ENCODE assay signal across 8 cellular contexts in the genomic region with DNA sequence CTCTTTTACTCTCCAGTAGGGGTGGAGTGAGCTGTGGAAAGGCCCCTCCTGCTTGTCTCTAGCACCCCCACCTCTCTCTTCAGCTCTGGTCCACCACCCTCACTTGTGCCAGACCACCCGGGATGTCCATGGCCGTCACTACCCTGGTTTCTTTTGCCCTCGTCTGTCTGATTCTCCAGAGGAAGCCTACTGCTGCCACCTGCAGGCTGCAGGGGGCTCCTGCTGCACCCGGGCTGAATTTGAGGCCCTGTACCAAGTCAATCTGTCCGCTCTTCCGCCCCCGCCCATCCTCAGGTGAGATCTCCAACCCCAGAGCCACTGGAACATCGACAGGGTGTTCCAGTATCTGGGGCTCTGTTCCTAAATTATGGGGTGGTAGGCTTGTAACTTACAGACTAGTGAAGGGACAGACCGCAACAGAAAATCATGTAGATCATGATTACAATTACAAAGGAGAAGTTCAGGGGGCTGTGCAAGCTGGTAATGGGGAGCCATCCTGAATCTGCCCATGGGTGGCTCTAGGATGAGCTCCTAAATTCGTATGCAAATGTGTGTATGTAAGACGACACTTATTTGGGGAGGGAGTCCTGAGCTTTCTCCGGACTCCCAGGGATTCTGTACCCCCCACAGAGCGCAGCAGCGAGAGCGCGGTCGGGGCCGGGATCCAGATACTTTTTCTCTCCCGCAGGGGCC. TPM values are rescaled to one million over a fixed set of nuclear protein-coding genes. Genes with fewer than 3 reads are reported as not detected.
A peak's percentile ranks its signal among the peaks of the same experiment; 100 is the strongest.
DNase-seq lines count a peak whose midpoint lies in the region; ATAC-seq and TF ChIP-seq lines count a peak whose summit lies in the region.

No MANE protein-coding gene starts in this region.

- no peaks in the 10 kb centered on the region for H4K20me1 ChIP-seq in PC-3 (ENCODE audit: low read length)

- H3K9me3 ChIP-seq in CD4-positive, alpha-beta T cell (ENCODE audit: control insufficient read depth, low read length): no peaks in the 10 kb centered on the region
- H3K9me3 ChIP-seq in PC-3 (ENCODE audit: low read length): no peaks in the 10 kb centered on the region
- H3K9me3 ChIP-seq in esophagus (ENCODE audit: control insufficient read depth in 2 of 2, insufficient read depth in 1 of 2, low read depth in 1 of 2, low read length in 1 of 2): no peaks in the 10 kb centered on the region
- no peaks in the 10 kb centered on the region for H3K9me3 ChIP-seq in muscle layer of colon (ENCODE audit: low read length)

- peak overlapping the region; percentile 89 for H3K4me3 Mint-ChIP-seq in CD4-positive, alpha-beta T cell

- no peaks in the 10 kb centered on the region for H3K9me3 Mint-ChIP-seq in CD4-positive, alpha-beta T cell

- 1% methylated on average over 19 of the region's 19 CpGs for WGBS in esophagus, 2 donors

- H3K4me1 Mint-ChIP-seq in CD4-positive, alpha-beta T cell (ENCODE audit: low read depth): peaks cover 47% of the 10 kb centered on the region

- peaks cover 31% of the 10 kb centered on the region for H3K36me3 Mint-ChIP-seq in CD4-positive, alpha-beta T cell (ENCODE audit: low read depth)

- H3K27me3 ChIP-seq in CD4-positive, alpha-beta T cell (ENCODE audit: control insufficient read depth, insufficient read depth, low read length): no peaks in the 10 kb centered on the region
- H3K27me3 ChIP-seq in PC-3 (ENCODE audit: low read length) (no peaks in the 10 kb centered on the region), esophagus (ENCODE audit: control insufficient read depth in 1 of 2, insufficient read depth in 2 of 2, low read length in 2 of 2) (no peaks in the 10 kb centered on the region), muscle layer of colon (ENCODE audit: control insufficient read depth in 1 of 2, insufficient read depth in 2 of 2, low read length in 2 of 2) (no peaks in the 10 kb centered on the region)

- H3K4me3 ChIP-seq in PC-3 (ENCODE audit: low read length) (peak overlapping the region; percentile 87), esophagus (ENCODE audit: low read depth in 1 of 2, low read length in 2 of 2) (peak overlapping the region; percentile 58 to 71), muscle layer of colon (ENCODE audit: low read depth in 1 of 2, low read length in 2 of 2) (peak overlapping the region; percentile 45 to 65)

- H3K36me3 ChIP-seq in PC-3 (ENCODE audit: low read depth, low read length): 0 out of 2 replicates have a peak, but pooled peaks cover 4% of the 10 kb centered on the region
- H3K36me3 ChIP-seq in esophagus (ENCODE audit: control insufficient read depth in 2 of 2, insufficient read depth in 2 of 2, low read length in 1 of 2): peaks cover 0 to 3% of the 10 kb centered on the region in 2 donors
- peaks cover 9% of the 10 kb centered on the region for H3K36me3 ChIP-seq in muscle layer of colon (ENCODE audit: insufficient read depth, low read length)

- peak overlapping the region; percentile 94 for H3K27ac Mint-ChIP-seq in CD4-positive, alpha-beta T cell

- POLR2A ChIA-PET in CD4-positive, alpha-beta T cell (lab: Charles Lee): interaction anchor here (0.7 to 8.1 kb wide), 15 partner anchors 9 to 1946 kb away, joined by 3 to 232 read pairs (median 4); partner anchors contain the start of genes BLM, CIB1, GDPGP1 and MAN2A2
- POLR2A ChIA-PET in PC-3 (lab: Charles Lee; ENCODE audit: unreplicated experiment): interaction anchor here (0.6 to 1.0 kb wide), 2 partner anchors 32 to 64 kb away, joined by 3 read pairs; no protein-coding TSS in a partner anchor

- H3K27me3 Mint-ChIP-seq in CD4-positive, alpha-beta T cell: no peaks in the 10 kb centered on the region

- peak; percentile 33 for ATAC-seq in CD4-positive, alpha-beta T cell (ENCODE audit: poor library complexity)
- peak; percentile 27 for ATAC-seq in GM21526 (IDR thresholded peaks at IDR 0.05; ENCODE audit: low FRiP score, unreplicated experiment)
- ATAC-seq in PC-3: peak; percentile 37

- H3K9me2 ChIP-seq in PC-3 (replicated peaks; ENCODE audit: low read length): no peaks in the 10 kb centered on the region

- peak; percentile 92 for TF ChIP-seq CTCF in CD4-positive, alpha-beta T cell (IDR thresholded peaks at IDR 0.05)
- TF ChIP-seq CTCF in PC-3 (conservative IDR thresholded peaks at IDR 0.05; ENCODE audit: low read depth, low read length): peak; percentile 85

- intact Hi-C loops in CD4-positive, alpha-beta T cell (cut with DNase I, micrococcal nuclease): loop anchor here (1.0 to 10.0 kb wide), 7 partner anchors 32 to 1040 kb away; partner anchors contain the start of genes AP3S2 (in 2 of the 2), BLM (in 1 of the 2), PRC1 (in 1 of the 2) and SLCO3A1 (in 1 of the 2)
- intact Hi-C loops in PC-3 (cut with micrococcal nuclease): loop anchor here (5.0 to 10.0 kb wide), 2 partner anchors 58 to 100 kb away; partner anchors contain the start of gene PRC1

- BruUV-seq in PC-3 (replicated peaks; lab: Mats Ljungman, UMichigan): no TSS peak

- CTCF ChIA-PET in CD4-positive, alpha-beta T cell (lab: Charles Lee): interaction anchor here (0.6 to 5.1 kb wide), 10 partner anchors 9 to 665 kb away, joined by 3 to 88 read pairs (median 4); partner anchors contain the start of genes MAN2A2, PRC1 and RCCD1
- CTCF ChIA-PET in PC-3 (lab: Charles Lee): interaction anchor here (0.7 to 2.1 kb wide), 3 partner anchors 15 to 286 kb away, joined by 3 to 9 read pairs (median 7); no protein-coding TSS in a partner anchor

- no peaks in the 10 kb centered on the region for H3F3A ChIP-seq in PC-3 (ENCODE audit: low read length, unreplicated experiment)

- H3K79me2 ChIP-seq in PC-3 (ENCODE audit: low read length): peaks cover 23% of the 10 kb centered on the region

- peak; percentile 69 to 85 (median 81) for DNase-seq in CD4-positive, alpha-beta T cell
- DNase-seq in KBM-7: peak; percentile 89
- peak; percentile 88 for DNase-seq in PC-3
- DNase-seq in activated T-cell treated with anti-CD3 and anti-CD28 coated beads, Interleukin-2, amount 50 U/mL, for 1 hour: peak; percentile 85
- peak; percentile 91 for DNase-seq in stimulated activated CD8-positive, alpha-beta memory T cell treated with anti-CD3 and anti-CD28 coated beads, Interleukin-4, amount 100 ng/mL, for 48 hours

- H3K27ac ChIP-seq in CD4-positive, alpha-beta T cell (ENCODE audit: low read depth, low read length): peak overlapping the region; percentile 68
- H3K27ac ChIP-seq in PC-3 (ENCODE audit: low read length) (no peak overlapping the region), esophagus (ENCODE audit: low read depth in 2 of 2, low read length in 1 of 2) (peak overlapping the region; percentile 84 to 94), muscle layer of colon (ENCODE audit: low read depth, low read length) (peak overlapping the region; percentile 75)

- peak overlapping the region; percentile 83 for H2AFZ ChIP-seq in PC-3 (ENCODE audit: low read length)

- H3K9ac ChIP-seq in PC-3 (ENCODE audit: low read length) (0 out of 2 replicates have a peak overlapping the region, but pooled peaks have one; percentile 6), muscle layer of colon (ENCODE audit: low read length) (no peak overlapping the region)

- H3K4me1 ChIP-seq in PC-3 (ENCODE audit: insufficient read depth, low read length) (peaks cover 36% of the 10 kb centered on the region), esophagus (ENCODE audit: control insufficient read depth in 2 of 2, insufficient read depth in 2 of 2, low read length in 1 of 2) (peaks cover 9% of the 10 kb centered on the region in 2 donors), muscle layer of colon (ENCODE audit: insufficient read depth, low read length) (peaks cover 44% of the 10 kb centered on the region)

- in situ Hi-C loops in KBM-7 (cut with MboI; ENCODE audit: low pct_unique_long_range_greater_than_20kb, low sequenced_read_pairs): no loop called here

- H3K4me2 ChIP-seq in PC-3 (ENCODE audit: low read length): peak overlapping the region; percentile 95

RNA-seq across cellular contexts. Expression of gene UNC45A, which starts 0.7 kb away (rescaled TPM):
- 10 to 100 TPM; 17.6 to 18.9 TPM for total RNA-seq in CD4-positive, alpha-beta T cell
- 68.4 and 73.7 TPM in 2 replicates for total RNA-seq in PC-3 (2014; rRNA removed)
- polyA plus RNA-seq in esophagus: 10 to 100 TPM; 35.0 to 47.9 TPM

RNA-seq across cellular contexts. Expression of gene HDDC3, which starts 2.1 kb away (rescaled TPM):
- 10 to 100 TPM in 1 of 2 experiments, 1 to 10 TPM in 1; 9.9 to 10.8 TPM for total RNA-seq in CD4-positive, alpha-beta T cell
- 18.5 and 19.6 TPM in 2 replicates for total RNA-seq in PC-3 (2014; rRNA removed)
- 10 to 100 TPM in 1 of 2 donors, 1 to 10 TPM in 1; 9.1 to 10.5 TPM for polyA plus RNA-seq in esophagus

RNA-seq across cellular contexts. Expression of gene RCCD1, which starts 20.3 kb away (rescaled TPM):
- total RNA-seq in CD4-positive, alpha-beta T cell: 1 to 10 TPM; 4.5 to 4.8 TPM
- total RNA-seq in PC-3 (2014; rRNA removed): 9.2 and 11.7 TPM in 2 replicates
- 1 to 10 TPM; 8.1 to 8.7 TPM for polyA plus RNA-seq in esophagus

RNA-seq across cellular contexts. Expression of gene MAN2A2, which starts 31.3 kb away (rescaled TPM):
- total RNA-seq in CD4-positive, alpha-beta T cell: 100 to 1,000 TPM; 125 to 128 TPM
- total RNA-seq in PC-3 (2014; rRNA removed): 19.8 and 26.3 TPM in 2 replicates
- polyA plus RNA-seq in esophagus: 10 to 100 TPM; 15.8 to 22.1 TPM

RNA-seq across cellular contexts. Expression of gene FES, which starts 50.1 kb away (rescaled TPM):
- total RNA-seq in CD4-positive, alpha-beta T cell: 1 to 10 TPM; 3.0 to 5.5 TPM
- 2.8 and 11.5 TPM in 2 replicates for total RNA-seq in PC-3 (2014; rRNA removed)
- polyA plus RNA-seq in esophagus: 1 to 10 TPM; 3.8 to 4.8 TPM
